ENCODE assay signal across 7 cellular contexts in the genomic region with DNA sequence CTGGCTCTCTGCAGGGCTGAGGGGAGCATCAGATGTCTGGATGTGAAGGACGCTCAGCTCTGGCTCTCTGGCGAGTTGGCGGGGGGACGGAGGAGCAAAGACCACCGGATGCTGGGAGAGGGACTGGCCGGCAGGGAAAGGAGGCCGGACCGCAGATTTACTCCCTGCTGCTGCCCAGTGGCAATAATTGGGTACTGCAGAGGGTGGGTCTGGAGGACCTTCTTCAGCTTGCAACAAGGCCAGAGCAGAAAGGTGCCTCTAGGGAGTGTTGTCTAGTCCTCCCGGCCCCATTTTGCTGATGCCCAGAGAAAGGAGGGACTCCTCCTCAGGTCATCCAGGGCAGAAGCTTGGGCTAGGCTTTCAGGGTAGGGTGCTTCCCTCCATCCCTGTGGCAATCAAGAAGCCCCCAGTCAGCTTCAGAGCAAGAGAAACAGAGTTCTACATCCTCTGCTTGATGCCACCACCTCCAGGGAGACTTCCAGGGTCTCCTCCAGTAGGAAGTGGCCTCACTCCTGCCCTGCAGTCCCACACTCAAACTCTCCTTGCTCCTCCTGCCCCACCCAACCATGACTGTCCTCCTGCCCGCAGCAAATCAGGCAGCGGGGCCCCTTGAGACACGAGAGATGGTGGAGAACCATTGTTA. TPM values are rescaled to one million over a fixed set of nuclear protein-coding genes. Genes with fewer than 3 reads are reported as not detected.
DNase-seq lines count a peak whose midpoint lies in the region; ATAC-seq, FAIRE-seq and TF ChIP-seq lines count a peak whose summit lies in the region.

No MANE protein-coding gene starts in this region.

- 0 out of 3 replicates have a peak overlapping the region, but pooled peaks have one; percentile 2 for H2BK15ac ChIP-seq in IMR-90 (ENCODE audit: low read depth, low read length)

- no peak for TF ChIP-seq EP300 in K562 (IDR thresholded peaks at IDR 0.05; ENCODE audit: low read length)

- no peak overlapping the region for H2BK5ac ChIP-seq in IMR-90 (ENCODE audit: low read depth, low read length, poor library complexity, severe bottlenecking)

- H3K36me3 ChIP-seq in IMR-90 (ENCODE audit: control insufficient read depth, insufficient read depth, low read length) (no peaks in the 10 kb centered on the region), K562 (ENCODE audit: control insufficient read depth, insufficient read depth, low read length) (no peaks in the 10 kb centered on the region)

- no peaks in the 10 kb centered on the region for H3K79me1 ChIP-seq in IMR-90 (ENCODE audit: low read depth in 1 of 2, low read length in 2 of 2)

- H2AK9ac ChIP-seq in IMR-90 (replicated peaks; ENCODE audit: low read depth, low read length, poor library complexity): peak overlapping the region; percentile 44

- peak overlapping the region; percentile 60 for H3K4ac ChIP-seq in IMR-90 (ENCODE audit: low read depth, low read length)

- H3K79me2 ChIP-seq in K562 (ENCODE audit: control insufficient read depth, insufficient read depth, low read length): no peaks in the 10 kb centered on the region

- WGBS in IMR-90 (ENCODE audit: extremely low coverage in 2 of 2, insufficient read length in 1 of 2), 2 experiments: 3% methylated on average over 6 of the region's 12 CpGs; no CpG with 5 or more reads in 1 of the 2 experiments
- 19% methylated on average over 12 of the region's 12 CpGs for WGBS in K562 (ENCODE audit: insufficient coverage, low coverage, missing lambda C conversion rate)

- no peak overlapping the region for H2BK20ac ChIP-seq in IMR-90 (ENCODE audit: low read depth, low read length)

- dilution Hi-C loops in IMR-90 (cut with HindIII; ENCODE audit: low sequenced_read_pairs, unreplicated experiment): no loop called here

- H3K9me3 ChIP-seq in IMR-90 (ENCODE audit: control insufficient read depth, insufficient read depth, low read length): no peaks in the 10 kb centered on the region
- H3K9me3 ChIP-seq in K562 (replicated peaks; ENCODE audit: control insufficient read depth, insufficient read depth, low read depth, low read length): no peaks in the 10 kb centered on the region

- peak overlapping the region; percentile 96 for H2AFZ ChIP-seq in IMR-90 (replicated peaks; ENCODE audit: low read length, poor library complexity)
- H2AFZ ChIP-seq in K562 (ENCODE audit: low read depth, low read length): 0 out of 2 replicates have a peak overlapping the region, but pooled peaks have one; percentile 42

- peak overlapping the region in 1 of 5 donors; percentile 61 for H3K4me3 Mint-ChIP-seq in immature natural killer cell

- ATAC-seq in IMR-90 (ENCODE audit: low read depth): peak; percentile 94
- ATAC-seq in K562: peak; percentile 91
- no peak for ATAC-seq in HG03025 (IDR thresholded peaks at IDR 0.05; ENCODE audit: low FRiP score, unreplicated experiment)

- H3K18ac ChIP-seq in IMR-90 (ENCODE audit: low read depth, low read length): no peak overlapping the region

- H3K27me3 Mint-ChIP-seq in immature natural killer cell (ENCODE audit: low read depth in 3 of 3): peaks cover 17 to 28% (median 19%) of the 10 kb centered on the region in 3 donors

- no peak overlapping the region for H3K23ac ChIP-seq in IMR-90 (ENCODE audit: low read depth, low read length)

- H3K36me3 Mint-ChIP-seq in immature natural killer cell: peaks cover 0 to 4% (median 0%) of the 10 kb centered on the region in 3 donors

- H3K27ac Mint-ChIP-seq in immature natural killer cell: no peak overlapping the region

- in situ Hi-C loops in IMR-90 (cut with MboI; ENCODE audit: low sequenced_read_pairs) (loop anchor here (5.0 kb wide), 1 partner anchor 46 kb away; no protein-coding TSS in a partner anchor), K562 (cut with MboI) (loop anchor here (5.0 kb wide), 2 partner anchors 46 to 59 kb away; no protein-coding TSS in a partner anchor)

- TF ChIP-seq POLR2A in IMR-90 (IDR thresholded peaks at IDR 0.05; ENCODE audit: low read depth, low read length) (no peak), K562 (conservative IDR thresholded peaks at IDR 0.05) (no peak)

- no peak overlapping the region for H3K56ac ChIP-seq in IMR-90 (ENCODE audit: extremely low read depth, insufficient read depth, low read length)

- H2AK5ac ChIP-seq in IMR-90 (ENCODE audit: low read depth, low read length): peak overlapping the region; percentile 75; the same call in 1 of the 2 replicates

- TF ChIP-seq RAD21 in IMR-90 (IDR thresholded peaks at IDR 0.05; ENCODE audit: low read length) (peak; percentile 80), K562 (CRISPR knock-in tag; conservative IDR thresholded peaks at IDR 0.05 in 1 of 2, IDR thresholded peaks at IDR 0.05 in 1 of 2) (peak; percentile 42 to 70)

- peak overlapping the region; percentile 46; the same call in 1 of the 2 replicates for H4K91ac ChIP-seq in IMR-90 (ENCODE audit: insufficient read depth, low read depth, low read length)

- H3K4me2 ChIP-seq in IMR-90 (ENCODE audit: low read depth, low read length): no peak overlapping the region
- no peak overlapping the region for H3K4me2 ChIP-seq in K562 (ENCODE audit: insufficient read depth, low read length)

- DNase-seq in GM10248 (ENCODE audit: extremely low spot score): peak; percentile 70
- peak; percentile 65 for DNase-seq in IMR-90
- peak; percentile 42 for DNase-seq in SW480 (ENCODE audit: low spot score)
- DNase-seq in K562 (ENCODE audit: extremely low read depth in 1 of 4, low spot score in 3 of 4): peak; percentile 69 to 79 (median 70)
- peak; percentile 38 to 40 (median 39) for DNase-seq in immature natural killer cell
- peak; percentile 14 to 53 (median 48) for DNase-seq in stimulated activated CD4-positive, alpha-beta T cell treated with anti-CD3 and anti-CD28 coated beads, Interleukin-12 subunit alpha, Interleukin-12 subunit beta, amount 100 ng/mL, for 48 hours (ENCODE audit: low read depth in 2 of 3, low spot score in 1 of 3)

- peaks cover 10% of the 10 kb centered on the region for H3K4me1 ChIP-seq in IMR-90 (ENCODE audit: control insufficient read depth, insufficient read depth, low read length)
- H3K4me1 ChIP-seq in K562 (replicated peaks in 1 of 2; ENCODE audit: control insufficient read depth in 2 of 2, insufficient read depth in 2 of 2, low read length in 2 of 2): peaks cover 3 to 30% of the 10 kb centered on the region in 2 experiments

- POLR2A ChIA-PET in GM10248 (lab: Yijun Ruan, JAX) (interaction anchor here (0.9 kb wide), 1 partner anchor 9 kb away, joined by 3 read pairs; a partner anchor contains a TSS), IMR-90 (lab: Charles Lee; ENCODE audit: unreplicated experiment) (no interaction called here), K562 (lab: Yijun Ruan, JAX) (interaction anchor here (0.5 to 0.6 kb wide), 2 partner anchors 115 to 314 kb away, joined by 3 read pairs; no protein-coding TSS in a partner anchor)

- H3K9me1 ChIP-seq in IMR-90 (ENCODE audit: insufficient read depth, low read length) (peaks cover 5% of the 10 kb centered on the region; the same call in 1 of the 2 replicates), K562 (ENCODE audit: control insufficient read depth, insufficient read depth, low read length) (no peaks in the 10 kb centered on the region)

- H3K4me1 Mint-ChIP-seq in immature natural killer cell: peaks cover 11 to 15% of the 10 kb centered on the region in 2 donors

- intact Hi-C loops in IMR-90 (cut with micrococcal nuclease) (loop anchor here (1.0 to 2.0 kb wide), 3 partner anchors 38 to 70 kb away; no protein-coding TSS in a partner anchor), K562 (cut with micrococcal nuclease) (no loop called here)

- FAIRE-seq in K562 (lab: Jason Lieb, UNC): peak; percentile 98

- H3K27ac ChIP-seq in IMR-90 (ENCODE audit: insufficient read depth, low read length) (no peak overlapping the region), K562 (ENCODE audit: extremely low read depth, low read depth, low read length) (no peak overlapping the region)

- CTCF ChIA-PET in GM10248 (lab: Yijun Ruan, JAX) (interaction anchor here (0.7 to 2.2 kb wide), 11 partner anchors 9 to 67 kb away, joined by 3 to 16 read pairs (median 4); a partner anchor contains a TSS), IMR-90 (lab: Yijun Ruan, JAX) (interaction anchor here (0.8 kb wide), 1 partner anchor 69 kb away, joined by 4 read pairs; no protein-coding TSS in a partner anchor), K562 (lab: Yijun Ruan, JAX; ENCODE audit: low intra/inter-chr PET ratio) (no interaction called here)

- peaks cover 0 to 1% (median 0%) of the 10 kb centered on the region in 6 donors for H3K9me3 Mint-ChIP-seq in immature natural killer cell

- no TSS peak for BruUV-seq in IMR-90 (replicated peaks; lab: Mats Ljungman, UMichigan)
- BruUV-seq in K562 (replicated peaks; lab: Mats Ljungman, UMichigan): no TSS peak

- H3K4me3 ChIP-seq in IMR-90 (ENCODE audit: insufficient read depth, low read depth, low read length) (no peak overlapping the region), K562 (no peak overlapping the region)

- H4K20me1 ChIP-seq in IMR-90 (ENCODE audit: insufficient read depth, low read length) (no peaks in the 10 kb centered on the region), K562 (replicated peaks; ENCODE audit: control insufficient read depth, insufficient read depth, low read length) (peaks cover 6% of the 10 kb centered on the region; the same call in 1 of the 2 replicates)

- peak overlapping the region in 1 of 2 experiments; percentile 80; a peak in 1 of 4 replicates for H4K8ac ChIP-seq in IMR-90 (ENCODE audit: low read depth in 2 of 2, low read length in 2 of 2)

- peak; percentile 88 for TF ChIP-seq CTCF in GM10248 (IDR thresholded peaks at IDR 0.05; ENCODE audit: control extremely low read depth, extremely low read depth, low read depth, missing control alignments)
- peak; percentile 79 for TF ChIP-seq CTCF in IMR-90 (conservative IDR thresholded peaks at IDR 0.05; ENCODE audit: low read depth, low read length)
- TF ChIP-seq CTCF in K562 (IDR thresholded peaks at IDR 0.05 in 2 of 3, conservative IDR thresholded peaks at IDR 0.05 in 1 of 3; ENCODE audit: insufficient read depth in 2 of 3, low read depth in 1 of 3, low read length in 3 of 3): peak; percentile 79 to 90 (median 82)

- H3K27me3 ChIP-seq in IMR-90 (ENCODE audit: control insufficient read depth, insufficient read depth, low read length) (no peaks in the 10 kb centered on the region), K562 (ENCODE audit: control insufficient read depth in 2 of 2, insufficient read depth in 2 of 2, low read length in 2 of 2) (0 out of 5 replicates have a peak, but pooled peaks cover 0 to 5% of the 10 kb centered on the region in 2 experiments)

- H3K9ac ChIP-seq in IMR-90 (ENCODE audit: low read depth, low read length): no peak overlapping the region
- H3K9ac ChIP-seq in K562 (ENCODE audit: insufficient read depth in 1 of 2, low read depth in 2 of 2, low read length in 2 of 2): no peak overlapping the region

- H4K5ac ChIP-seq in IMR-90 (ENCODE audit: low read depth, low read length): no peak overlapping the region; the same call in 1 of the 2 replicates

- H2BK120ac ChIP-seq in IMR-90 (ENCODE audit: low read depth, low read length): no peak overlapping the region; the same call in none of the 2 replicates

- H3K14ac ChIP-seq in IMR-90 (replicated peaks; ENCODE audit: low read depth, low read length): 0 out of 2 replicates have a peak overlapping the region, but pooled peaks have one; percentile 28

RNA-seq across cellular contexts. Expression of a gene that starts 20.3 kb away (rescaled TPM):
- total RNA-seq in IMR-90 (2012; rRNA removed) (12.4 and 14.7 TPM in 2 replicates), K562 (2014; rRNA removed) (0.08 TPM in 1 of 2 replicates, not detected in the other), K562 (2014; rRNA removed; fragmentation: Illumina TruSeq; extraction: Trizol) (not detected in 2 replicates), K562 (2015; rRNA removed; fragmentation: Illumina TruSeq; extraction: Trizol) (under 0.01 TPM in 1 of 2 replicates, not detected in the other), K562 (2021) (0.07 TPM in 2 replicates)
- polyA plus RNA-seq in IMR-90 (2012; rRNA removed) (28.4 and 35.6 TPM in 2 replicates), K562 (2011; rRNA removed) (0.04 and 0.08 TPM in 2 replicates), K562 (2014; fragmentation: Illumina TruSeq; extraction: Trizol) (0.01 and 0.03 TPM in 2 replicates), K562 (2014; fragmentation: Nextera tagmentation; extraction: Ambion mirVana) (not detected), K562 (2014; rRNA removed) (not detected in 2 replicates), immature natural killer cell (under 1 TPM in 2 of 3 donors, not detected in 1; 0.12 to 0.18 TPM)
- polyA plus RNA-seq in IMR-90 (2012; cell fraction: cytosol; rRNA removed): 15.6 and 23.3 TPM in 2 replicates
- polyA plus RNA-seq in IMR-90 (2012; cell fraction: nucleus; rRNA removed; ENCODE audit: low replicate concordance): 24.1 and 69.4 TPM in 2 replicates
- 0.07 and 1.1 TPM in 2 replicates for total RNA-seq in K562 (2011; cell fraction: chromatin; rRNA removed; ENCODE audit: low replicate concordance)
- 0.39 and 1.2 TPM in 2 replicates for total RNA-seq in K562 (2011; cell fraction: nucleolus; rRNA removed)
- 0.22 and 0.23 TPM in 2 replicates for total RNA-seq in K562 (2011; cell fraction: nucleoplasm; rRNA removed)
- 0.06 and 0.16 TPM in 2 replicates for polyA plus RNA-seq in K562 (2011; cell fraction: cytosol; rRNA removed)
- 0.21 and 0.73 TPM in 2 replicates for polyA plus RNA-seq in K562 (2011; cell fraction: nucleus; rRNA removed)
- 0.10 and 0.32 TPM in 2 replicates for polyA plus RNA-seq in K562 (2012)
- 0.09 and 0.11 TPM in 2 replicates for polyA minus RNA-seq in K562 (2011; rRNA and poly(A)+ RNA removed)
- 0.29 and 0.73 TPM in 2 replicates for polyA minus RNA-seq in K562 (2011; cell fraction: cytosol; rRNA and poly(A)+ RNA removed)
- polyA minus RNA-seq in K562 (2011; cell fraction: nucleus; rRNA and poly(A)+ RNA removed): 0.33 and 0.40 TPM in 2 replicates

Comparison
In these comparisons a context has a peak if more than half of its experiments do, and no peak if none do; other contexts are left out.
1. RNA of a gene that starts 20.3 kb away (polyA plus RNA-seq): 15.6 to 69.4 TPM in IMR-90; 0.12 to 0.18 TPM in immature natural killer cell and 0.01 to 0.73 TPM in K562; every median in the first group is over 4 times any median in the second.
2. Peak in every context shown above with its lines, with median percentiles within 50 percentile points of each other: DNase-seq and CTCF ChIP-seq.